Comparison of ENCODE assay signal across 9 cellular contexts in the genomic region with DNA sequence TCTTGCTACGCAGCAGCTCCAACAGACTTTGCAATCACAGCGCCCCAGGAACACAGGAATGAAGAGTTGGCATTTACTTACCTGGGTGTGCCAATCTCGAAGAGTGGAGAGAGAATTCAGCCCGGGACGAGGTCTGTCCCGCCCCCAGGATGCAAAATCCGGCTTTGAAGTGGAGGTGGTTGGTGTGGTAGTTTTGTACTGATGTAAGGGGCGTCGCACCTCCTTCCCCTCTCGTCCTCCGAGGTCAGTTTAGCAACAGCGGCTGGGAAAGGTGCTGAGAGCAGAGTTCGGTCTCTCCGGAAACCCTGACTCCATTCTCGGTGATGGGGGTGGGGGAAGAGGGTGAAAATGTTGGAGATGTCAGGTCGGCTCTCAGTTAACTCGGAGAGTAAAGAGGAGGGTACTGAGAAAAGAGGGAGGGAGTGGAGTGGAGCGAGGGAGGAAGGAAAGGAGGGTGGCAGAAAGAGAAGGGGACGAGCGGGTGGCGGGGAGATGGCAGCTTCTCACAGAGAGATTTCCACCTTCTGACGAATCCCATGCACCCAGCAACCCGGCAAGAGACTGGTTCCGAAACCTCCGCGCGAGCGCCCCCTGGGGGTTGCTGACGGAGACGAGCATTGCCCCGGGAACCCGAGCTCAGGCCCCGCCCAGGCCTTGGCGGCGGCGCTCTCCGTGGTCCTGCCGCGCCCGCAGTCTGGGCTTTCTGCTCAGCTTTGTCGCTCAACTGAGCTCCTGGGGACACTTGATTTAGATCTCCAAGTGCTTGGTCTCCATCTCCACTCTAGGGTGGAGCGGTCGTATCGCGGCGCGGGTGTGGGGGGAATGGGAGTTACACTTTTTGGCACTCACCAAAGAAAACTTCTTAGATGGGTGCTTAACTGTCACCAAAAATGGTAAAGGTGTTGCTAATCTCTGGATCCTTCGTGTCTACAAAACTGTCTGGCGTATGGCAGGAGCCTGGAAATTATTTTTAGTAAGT. TPM values are rescaled to one million over a fixed set of nuclear protein-coding genes. Genes with fewer than 3 reads are reported as not detected.
DNase-seq lines count a peak whose midpoint lies in the region; ATAC-seq and TF ChIP-seq lines count a peak whose summit lies in the region.
"Had no signal": no experiment of that assay in that cellular context is flagged by ENCODE, and none has a peak within 500 bp of the region (broad histone marks: within the 10 kb centered on the region; RNA-seq: fewer than 3 reads in every experiment).

A gene (minus strand): TSS at position 529 of the 979 bp plus-strand sequence.

- H3K9me3 ChIP-seq in OCI-LY1 (ENCODE audit: low read length), result no peaks in the 10 kb centered on the region

- H4K20me1 ChIP-seq in OCI-LY1 (ENCODE audit: insufficient read depth, low read length), result no peaks in the 10 kb centered on the region

- no peak within 1 kb of the TSS for H3K27ac Mint-ChIP-seq in activated T-cell treated with anti-CD3 and anti-CD28 coated beads, Interleukin-2, amount 50 U/mL, for 24 hours
- peak within 1 kb of the TSS in 1 of 6 donors; percentile 78 for H3K27ac Mint-ChIP-seq in naive B cell
- H3K27ac Mint-ChIP-seq: activated B cell treated with CpG ODN at 0.5 μM for 24 hours had no signal

- H3K27me3 Mint-ChIP-seq in activated T-cell treated with anti-CD3 and anti-CD28 coated beads, Interleukin-2, amount 50 U/mL, for 24 hours, result peaks cover 89% of the 10 kb centered on the region
- peaks cover 68 to 74% (median 70%) of the 10 kb centered on the region in 3 donors for H3K27me3 Mint-ChIP-seq in naive B cell

- H3K4me3 Mint-ChIP-seq in activated T-cell treated with anti-CD3 and anti-CD28 coated beads, Interleukin-2, amount 50 U/mL, for 24 hours, result peak within 1 kb of the TSS; percentile 36
- peak within 1 kb of the TSS in 2 of 8 donors; percentile 64 to 66 for H3K4me3 Mint-ChIP-seq in naive B cell
- H3K4me3 Mint-ChIP-seq: activated B cell treated with CpG ODN at 0.5 μM for 24 hours had no signal

- H3K4me2 ChIP-seq in OCI-LY1 (ENCODE audit: low read length), result no peak within 1 kb of the TSS

- no peaks in the 10 kb centered on the region for H3K36me3 ChIP-seq in OCI-LY1 (ENCODE audit: insufficient read depth, low read length)

- no peak within 1 kb of the TSS for H3K27ac ChIP-seq in OCI-LY1 (ENCODE audit: low read depth, low read length, poor library complexity, severe bottlenecking)

- H3K4me1 ChIP-seq in OCI-LY1 (ENCODE audit: insufficient read depth, low read length, severe bottlenecking), result no peaks in the 10 kb centered on the region

- no peaks in the 10 kb centered on the region for H3K9me2 ChIP-seq in OCI-LY1 (ENCODE audit: low read depth, low read length)

- peak; percentile 78 for TF ChIP-seq CTCF in OCI-LY1 (IDR thresholded peaks at IDR 0.05; ENCODE audit: low read length)

- no peaks in the 10 kb centered on the region for H3K9me3 Mint-ChIP-seq in activated T-cell treated with anti-CD3 and anti-CD28 coated beads, Interleukin-2, amount 50 U/mL, for 24 hours
- H3K9me3 Mint-ChIP-seq in naive B cell, result peaks cover 0 to 7% (median 0%) of the 10 kb centered on the region in 7 donors
- H3K9me3 Mint-ChIP-seq: activated B cell treated with CpG ODN at 0.5 μM for 24 hours had no signal

- no peak within 1 kb of the TSS for H2AFZ ChIP-seq in OCI-LY1 (ENCODE audit: low read length)

- no peak within 1 kb of the TSS for H3K4me3 ChIP-seq in Jurkat, Clone E6-1 (ENCODE audit: low read length)
- H3K4me3 ChIP-seq in OCI-LY1 (ENCODE audit: low read depth, low read length, poor library complexity, severe bottlenecking), result no peak within 1 kb of the TSS

- H3K27me3 ChIP-seq in OCI-LY1 (ENCODE audit: insufficient read depth, low read length), result no peaks in the 10 kb centered on the region

- peak; percentile 83 for ATAC-seq in GM21423 (IDR thresholded peaks at IDR 0.05; ENCODE audit: unreplicated experiment)
- peak in 1 of 2 donors; percentile 28 for ATAC-seq in naive B cell (ENCODE audit: low read depth in 2 of 2)

- no peaks in the 10 kb centered on the region for H3K36me3 Mint-ChIP-seq in activated T-cell treated with anti-CD3 and anti-CD28 coated beads, Interleukin-2, amount 50 U/mL, for 24 hours (ENCODE audit: low read depth)
- peaks cover 6 to 9% of the 10 kb centered on the region in 2 donors for H3K36me3 Mint-ChIP-seq in naive B cell

- DNase-seq in CMK (ENCODE audit: low read depth) (peak; percentile 31), fibroblast of gingiva (ENCODE audit: low read depth) (peak; percentile 48), naive B cell (peak; percentile 9)
- peak; percentile 64 for DNase-seq in Jurkat, Clone E6-1 (ENCODE audit: low read depth, low spot score)
- peak; percentile 74 for DNase-seq in activated T-cell treated with anti-CD3 and anti-CD28 coated beads, Interleukin-2, amount 50 U/mL, for 24 hours
- DNase-seq in stimulated activated naive CD4-positive, alpha-beta T cell treated with Interleukin-2 at 50 U/mL for 16 hours (lab: John Stamatoyannopoulos, UW), result peak; percentile 23
- DNase-seq: activated B cell treated with CpG ODN at 0.5 μM for 24 hours had no signal

- H3K4me1 Mint-ChIP-seq in activated T-cell treated with anti-CD3 and anti-CD28 coated beads, Interleukin-2, amount 50 U/mL, for 24 hours (ENCODE audit: low read depth), result peaks cover 11% of the 10 kb centered on the region
- peaks cover 7 to 10% (median 7%) of the 10 kb centered on the region in 3 donors for H3K4me1 Mint-ChIP-seq in naive B cell

- H3F3A ChIP-seq in OCI-LY1 (ENCODE audit: insufficient read depth, low read length), result no peaks in the 10 kb centered on the region

- no peak within 1 kb of the TSS for H3K9ac ChIP-seq in OCI-LY1 (ENCODE audit: low read length)

- H3K79me2 ChIP-seq in OCI-LY1 (ENCODE audit: insufficient read depth, low read length), result no peaks in the 10 kb centered on the region

RNA-seq across cellular contexts. Expression of the gene that starts here (rescaled TPM):
- polyA plus RNA-seq in Jurkat, Clone E6-1 (2012; ENCODE audit: insufficient read depth, insufficient read length), result not detected
- not detected for polyA plus RNA-seq in naive B cell (ENCODE audit: low read depth in 6 of 6)

Comparison
In these comparisons a context has a peak if more than half of its experiments do, and no peak if none do; other contexts are left out.
1. Peak in DNase-seq in naive B cell; RNA of the gene not detected or under 1 TPM.
2. DNase-seq: peak in every context shown above with its lines; median percentile 74 in activated T-cell treated with anti-CD3 and anti-CD28 coated beads, Interleukin-2, amount 50 U/mL, for 24 hours; 64 in Jurkat, Clone E6-1; 48 in fibroblast of gingiva; 31 in CMK; 23 in stimulated activated naive CD4-positive, alpha-beta T cell treated with Interleukin-2 at 50 U/mL for 16 hours; 9 in naive B cell.